In the genomic region with DNA sequence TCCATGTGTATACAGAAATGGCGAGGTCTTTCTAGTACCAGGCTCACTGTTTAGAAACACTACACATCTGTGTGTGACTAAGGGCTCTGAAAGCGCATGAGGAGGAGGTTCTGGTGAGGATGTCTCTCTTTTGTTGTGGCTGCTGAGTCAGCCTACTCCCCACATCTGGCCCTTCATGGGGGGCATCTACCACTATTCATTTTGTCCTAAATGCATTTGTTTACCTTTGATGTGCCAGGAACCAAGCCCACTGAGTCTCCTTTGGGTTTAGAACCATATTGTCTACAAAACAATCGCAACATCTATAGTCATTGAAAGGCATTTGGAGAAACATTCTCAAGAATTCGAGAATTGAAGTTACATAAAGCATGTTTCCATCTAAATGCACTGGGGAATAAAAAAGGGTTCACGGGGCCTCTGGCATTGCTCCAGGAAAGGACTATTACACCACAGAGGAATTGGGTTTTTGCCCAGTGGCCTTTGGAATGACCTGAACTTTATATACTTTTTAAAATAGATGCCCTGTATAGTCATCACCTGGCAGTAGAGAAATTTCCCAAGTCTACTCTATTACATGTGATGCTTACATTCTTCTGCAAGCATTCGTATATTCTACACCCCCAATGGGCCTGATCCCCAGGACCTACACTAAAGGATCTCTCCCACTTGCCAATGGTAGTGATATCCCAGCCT, we compare ENCODE assay signal across 15 cellular contexts. TPM values are rescaled to one million over a fixed set of nuclear protein-coding genes. Genes with fewer than 3 reads are reported as not detected.
A peak's percentile ranks its signal among the peaks of the same experiment; 100 is the strongest.
DNase-seq lines count a peak whose midpoint lies in the region; ATAC-seq, FAIRE-seq and TF ChIP-seq lines count a peak whose summit lies in the region.
"Had no signal": no experiment of that assay in that cellular context is flagged by ENCODE, and none has a peak within 500 bp of the region (broad histone marks: within the 10 kb centered on the region; RNA-seq: fewer than 3 reads in every experiment).

No MANE protein-coding gene starts in this region.

- POLR2A ChIA-PET in IMR-90 (lab: Charles Lee; ENCODE audit: unreplicated experiment): no interaction called here

- no peak for TF ChIP-seq POLR2A in IMR-90 (IDR thresholded peaks at IDR 0.05; ENCODE audit: low read depth, low read length)
- TF ChIP-seq POLR2A in right lobe of liver (IDR thresholded peaks at IDR 0.05): no peak

- H3K9me3 Mint-ChIP-seq in chondrocyte (ENCODE audit: low read depth): no peaks in the 10 kb centered on the region
- H3K9me3 Mint-ChIP-seq: T-cell had no signal

- dilution Hi-C loops in IMR-90 (cut with HindIII; ENCODE audit: low sequenced_read_pairs, unreplicated experiment): no loop called here
- dilution Hi-C loops in mammary epithelial cell (cut with HindIII; ENCODE audit: low sequenced_read_pairs): loop anchor here (5.0 kb wide), 1 partner anchor 36 kb away; a partner anchor contains a TSS

- no peak for TF ChIP-seq CTCF in IMR-90 (conservative IDR thresholded peaks at IDR 0.05; ENCODE audit: low read depth, low read length)
- no peak for TF ChIP-seq CTCF in mammary epithelial cell (conservative IDR thresholded peaks at IDR 0.05 in 1 of 2, IDR thresholded peaks at IDR 0.05 in 1 of 2; ENCODE audit: extremely low read depth in 1 of 2, insufficient read depth in 1 of 2, low read depth in 1 of 2, low read length in 2 of 2)
- TF ChIP-seq CTCF in right lobe of liver (IDR thresholded peaks at IDR 0.05): no peak
- no peak for TF ChIP-seq CTCF in chondrocyte (IDR thresholded peaks at IDR 0.05)

- H2BK5ac ChIP-seq in IMR-90 (ENCODE audit: low read depth, low read length, poor library complexity, severe bottlenecking): no peak overlapping the region

- no peak overlapping the region for H2BK15ac ChIP-seq in IMR-90 (ENCODE audit: low read depth, low read length)

- CTCF ChIA-PET in IMR-90 (lab: Yijun Ruan, JAX) (no interaction called here), mammary epithelial cell (lab: Charles Lee; ENCODE audit: low non-redundant PET) (no interaction called here)

- DNase-seq in AG20443 (ENCODE audit: low spot score) (peak; percentile 32), IMR-90 (peak; percentile 76), mammary epithelial cell (peak; percentile 12), right lobe of liver (peak in 1 of 3 donors; percentile 35), chondrocyte (ENCODE audit: low spot score) (no peak), GM19239 (ENCODE audit: insufficient read length, low spot score) (no peak), NCI-H1694 (lab: John Stamatoyannopoulos, UW) (no peak)
- DNase-seq: activated CD8-positive, alpha-beta memory T cell treated with anti-CD3 and anti-CD28 coated beads, Interleukin-2, amount 10 ng/mL, durations not matched to agents 7 days and 5 days; CD4-positive, CD25-positive, alpha-beta regulatory T cell; NCI-H1105 treated with DMSO at 0.1 percent for 48 hours; stimulated activated CD4-positive, alpha-beta T cell treated with anti-CD3 and anti-CD28 coated beads, Interleukin-4, amount 100 ng/mL, for 1 hour; T-cell had no signal

- no peak overlapping the region; the same call in 1 of the 2 replicates for H3K18ac ChIP-seq in IMR-90 (ENCODE audit: low read depth, low read length)

- H3K9me1 ChIP-seq in IMR-90 (ENCODE audit: insufficient read depth, low read length): peaks cover 6% of the 10 kb centered on the region

- no peak overlapping the region for H3K27ac Mint-ChIP-seq in chondrocyte (ENCODE audit: unreplicated experiment)
- H3K27ac Mint-ChIP-seq: activated CD8-positive, alpha-beta memory T cell treated with anti-CD3 and anti-CD28 coated beads, Interleukin-2, amount 10 ng/mL, durations not matched to agents 7 days and 5 days; CD4-positive, CD25-positive, alpha-beta regulatory T cell; T-cell had no signal

- H2BK20ac ChIP-seq in IMR-90 (ENCODE audit: low read depth, low read length): no peak overlapping the region; the same call in 1 of the 2 replicates

- H2AK5ac ChIP-seq in IMR-90 (ENCODE audit: low read depth, low read length): no peak overlapping the region

- H4K20me1 ChIP-seq in IMR-90 (ENCODE audit: insufficient read depth, low read length) (no peaks in the 10 kb centered on the region), mammary epithelial cell (ENCODE audit: insufficient read depth, low read length) (no peaks in the 10 kb centered on the region)

- H3K36me3 ChIP-seq in IMR-90 (ENCODE audit: control insufficient read depth, insufficient read depth, low read length): no peaks in the 10 kb centered on the region
- no peaks in the 10 kb centered on the region for H3K36me3 ChIP-seq in mammary epithelial cell (ENCODE audit: insufficient read depth, low read length)
- H3K36me3 ChIP-seq in right lobe of liver: no peaks in the 10 kb centered on the region
- H3K36me3 ChIP-seq: neutrophil had no signal

- H3K9ac ChIP-seq in IMR-90 (ENCODE audit: low read depth, low read length) (no peak overlapping the region), mammary epithelial cell (ENCODE audit: insufficient read depth, low read length) (no peak overlapping the region)

- no peak for TF ChIP-seq RAD21 in IMR-90 (IDR thresholded peaks at IDR 0.05; ENCODE audit: low read length)

- in situ Hi-C loops in IMR-90 (cut with MboI; ENCODE audit: low sequenced_read_pairs) (no loop called here), mammary epithelial cell (cut with MboI; ENCODE audit: low sequenced_read_pairs in 2 of 2) (no loop called here)

- no TSS peak for BruUV-seq in IMR-90 (replicated peaks; lab: Mats Ljungman, UMichigan)
- no TSS peak for BruUV-seq in mammary epithelial cell (replicated peaks; lab: Mats Ljungman, UMichigan)

- H3K9me3 ChIP-seq in IMR-90 (ENCODE audit: control insufficient read depth, insufficient read depth, low read length): no peaks in the 10 kb centered on the region
- H3K9me3 ChIP-seq in mammary epithelial cell (replicated peaks; ENCODE audit: insufficient read depth, low read length): no peaks in the 10 kb centered on the region
- no peaks in the 10 kb centered on the region for H3K9me3 ChIP-seq in right lobe of liver
- H3K9me3 ChIP-seq: neutrophil had no signal

- H2AFZ ChIP-seq in IMR-90 (replicated peaks; ENCODE audit: low read length, poor library complexity) (no peak overlapping the region), mammary epithelial cell (ENCODE audit: low read depth, low read length) (no peak overlapping the region)

- H3K27me3 Mint-ChIP-seq in chondrocyte (ENCODE audit: low read depth): no peaks in the 10 kb centered on the region

- H2BK120ac ChIP-seq in IMR-90 (ENCODE audit: low read depth, low read length): no peak overlapping the region

- H3K23ac ChIP-seq in IMR-90 (ENCODE audit: low read depth, low read length): no peak overlapping the region

- H3K4me1 ChIP-seq in IMR-90 (ENCODE audit: control insufficient read depth, insufficient read depth, low read length) (peaks cover 9% of the 10 kb centered on the region; the same call in 1 of the 2 replicates), mammary epithelial cell (ENCODE audit: insufficient read depth, low read length) (peaks cover 14% of the 10 kb centered on the region), right lobe of liver (peaks cover 0 to 17% (median 7%) of the 10 kb centered on the region in 4 donors)

- no peak overlapping the region for H3K4me3 Mint-ChIP-seq in chondrocyte (ENCODE audit: unreplicated experiment)
- H3K4me3 Mint-ChIP-seq: activated CD8-positive, alpha-beta memory T cell treated with anti-CD3 and anti-CD28 coated beads, Interleukin-2, amount 10 ng/mL, durations not matched to agents 7 days and 5 days; CD4-positive, CD25-positive, alpha-beta regulatory T cell; T-cell had no signal

- H4K8ac ChIP-seq in IMR-90 (ENCODE audit: low read depth in 2 of 2, low read length in 2 of 2): no peak overlapping the region

- H3K56ac ChIP-seq in IMR-90 (ENCODE audit: extremely low read depth, insufficient read depth, low read length): no peak overlapping the region

- H4K91ac ChIP-seq in IMR-90 (ENCODE audit: insufficient read depth, low read depth, low read length): no peak overlapping the region

- H3K14ac ChIP-seq in IMR-90 (replicated peaks; ENCODE audit: low read depth, low read length): no peak overlapping the region

- H4K5ac ChIP-seq in IMR-90 (ENCODE audit: low read depth, low read length): no peak overlapping the region

- intact Hi-C loops in IMR-90 (cut with micrococcal nuclease): no loop called here
- intact Hi-C loops in mammary epithelial cell (cut with micrococcal nuclease): no loop called here
- intact Hi-C loops in right lobe of liver (cut with DNase I): no loop called here

- no peaks in the 10 kb centered on the region for H3K27me3 ChIP-seq in IMR-90 (ENCODE audit: control insufficient read depth, insufficient read depth, low read length)
- no peaks in the 10 kb centered on the region for H3K27me3 ChIP-seq in mammary epithelial cell (ENCODE audit: insufficient read depth, low read length)
- H3K27me3 ChIP-seq in right lobe of liver: no peaks in the 10 kb centered on the region

- peaks cover 0 to 3% of the 10 kb centered on the region in 2 experiments; a peak in 1 of 4 replicates for H3K79me1 ChIP-seq in IMR-90 (ENCODE audit: low read depth in 1 of 2, low read length in 2 of 2)

- H3K4ac ChIP-seq in IMR-90 (ENCODE audit: low read depth, low read length): no peak overlapping the region

- no peak for FAIRE-seq in GM19239 (lab: Jason Lieb, UNC)

- no CpG with 5 or more reads among the region's 6 CpGs for WGBS in IMR-90 (ENCODE audit: extremely low coverage in 2 of 2, insufficient read length in 1 of 2), 2 experiments
- WGBS in mammary epithelial cell (ENCODE audit: low coverage, missing lambda C conversion rate): 90% methylated on average over 6 of the region's 6 CpGs
- WGBS in right lobe of liver (ENCODE audit: insufficient coverage, low coverage, low lambda C conversion rate, missing lambda C conversion rate): 40% methylated on average over 4 of the region's 6 CpGs

- no peaks in the 10 kb centered on the region for H3K36me3 Mint-ChIP-seq in chondrocyte (ENCODE audit: low read depth)
- H3K36me3 Mint-ChIP-seq: CD4-positive, CD25-positive, alpha-beta regulatory T cell; T-cell had no signal

- H3K4me1 Mint-ChIP-seq in chondrocyte (ENCODE audit: low read depth): peaks cover 44% of the 10 kb centered on the region
- H3K4me1 Mint-ChIP-seq: T-cell had no signal

- no peak overlapping the region for H3K27ac ChIP-seq in IMR-90 (ENCODE audit: insufficient read depth, low read length)
- no peak overlapping the region for H3K27ac ChIP-seq in mammary epithelial cell (ENCODE audit: insufficient read depth, low read depth, low read length)
- no peak overlapping the region for H3K27ac ChIP-seq in right lobe of liver
- H3K27ac ChIP-seq: neutrophil had no signal

- peak; percentile 76 for ATAC-seq in IMR-90 (ENCODE audit: low read depth)
- ATAC-seq in right lobe of liver: peak; percentile 56 to 80 (median 70)
- ATAC-seq in GM18517 (IDR thresholded peaks at IDR 0.05; ENCODE audit: unreplicated experiment): no peak
- ATAC-seq: activated CD8-positive, alpha-beta memory T cell treated with anti-CD3 and anti-CD28 coated beads, Interleukin-2, amount 10 ng/mL, durations not matched to agents 7 days and 5 days; T-cell had no signal

- no peaks in the 10 kb centered on the region for H3K79me2 ChIP-seq in mammary epithelial cell (ENCODE audit: insufficient read depth, low read length)

- no peak overlapping the region for H2AK9ac ChIP-seq in IMR-90 (replicated peaks; ENCODE audit: low read depth, low read length, poor library complexity)

- H3K4me2 ChIP-seq in IMR-90 (ENCODE audit: low read depth, low read length) (no peak overlapping the region), mammary epithelial cell (ENCODE audit: insufficient read depth, low read depth, low read length) (no peak overlapping the region)

- H3K4me3 ChIP-seq in IMR-90 (ENCODE audit: insufficient read depth, low read depth, low read length): no peak overlapping the region
- no peak overlapping the region for H3K4me3 ChIP-seq in mammary epithelial cell (replicated peaks in 1 of 3; ENCODE audit: insufficient read depth in 1 of 3, low read depth in 2 of 3, low read length in 3 of 3)
- no peak overlapping the region for H3K4me3 ChIP-seq in right lobe of liver

RNA-seq across cellular contexts. Expression of a gene that starts 35.1 kb away (rescaled TPM):
- total RNA-seq in IMR-90 (2012; rRNA removed): not detected in 2 replicates
- polyA plus RNA-seq in IMR-90 (2012; rRNA removed): not detected in 2 replicates
- not detected in 2 replicates for polyA plus RNA-seq in IMR-90 (2012; cell fraction: cytosol; rRNA removed)
- 0.03 TPM in 1 of 2 replicates, not detected in the other for polyA plus RNA-seq in IMR-90 (2012; cell fraction: nucleus; rRNA removed; ENCODE audit: low replicate concordance)
- total RNA-seq in mammary epithelial cell: not detected
- not detected for polyA plus RNA-seq in mammary epithelial cell
- polyA minus RNA-seq in mammary epithelial cell: not detected
- 1 to 10 TPM; 2.7 to 6.3 (median 3.9) TPM for total RNA-seq in right lobe of liver
- total RNA-seq in chondrocyte: not detected in 3 replicates
- total RNA-seq: activated CD8-positive, alpha-beta memory T cell treated with anti-CD3 and anti-CD28 coated beads, Interleukin-2, amount 10 ng/mL, durations not matched to agents 7 days and 5 days; CD4-positive, CD25-positive, alpha-beta regulatory T cell; epithelial cell of proximal tubule had no signal
- polyA plus RNA-seq: CD4-positive, CD25-positive, alpha-beta regulatory T cell had no signal

RNA-seq across cellular contexts. Expression of a gene that starts 35.1 kb away (rescaled TPM):
- total RNA-seq in IMR-90 (2012; rRNA removed): under 0.01 TPM in 1 of 2 replicates, not detected in the other
- 0.12 TPM in 1 of 2 replicates, not detected in the other for polyA plus RNA-seq in IMR-90 (2012; rRNA removed)
- 0.04 TPM in 1 of 2 replicates, not detected in the other for polyA plus RNA-seq in IMR-90 (2012; cell fraction: cytosol; rRNA removed)
- polyA plus RNA-seq in IMR-90 (2012; cell fraction: nucleus; rRNA removed; ENCODE audit: low replicate concordance): 0.17 TPM in 1 of 2 replicates, not detected in the other
- total RNA-seq in mammary epithelial cell: not detected
- polyA plus RNA-seq in mammary epithelial cell: not detected
- not detected for polyA minus RNA-seq in mammary epithelial cell
- 1 to 10 TPM; 2.4 to 9.7 (median 5.8) TPM for total RNA-seq in right lobe of liver
- total RNA-seq in chondrocyte: not detected in 3 replicates
- total RNA-seq: CD4-positive, CD25-positive, alpha-beta regulatory T cell; epithelial cell of proximal tubule; T-cell had no signal
- polyA plus RNA-seq: CD4-positive, CD25-positive, alpha-beta regulatory T cell had no signal

Comparison
In these comparisons a context has a peak if more than half of its experiments do, and no peak if none do; other contexts are left out.
1. DNase-seq: peak in AG20443 (single experiment), IMR-90 (single experiment) and mammary epithelial cell (single experiment); none in chondrocyte (single experiment), GM19239 (single experiment) and NCI-H1694 (single experiment).